Comparison of ENCODE assay signal across 23 cellular contexts in the genomic region with DNA sequence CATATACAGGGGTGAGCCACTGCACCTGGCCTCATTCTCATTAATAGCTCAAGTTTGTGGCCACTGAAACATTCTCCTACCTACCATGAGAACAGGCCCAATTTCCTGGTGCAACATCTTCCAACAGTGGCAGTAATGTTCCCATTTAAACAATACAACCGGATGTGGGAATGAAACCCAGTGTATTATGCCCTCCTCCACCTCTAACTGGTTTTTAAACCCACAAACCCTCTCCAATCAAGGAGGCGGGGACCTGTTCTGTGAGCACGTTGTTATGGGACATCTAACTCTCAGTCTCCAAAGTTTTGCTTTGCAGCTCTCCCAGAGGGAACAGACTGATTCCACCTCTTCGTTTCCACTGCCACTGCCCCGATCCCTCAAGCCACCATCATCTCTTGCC. TPM values are rescaled to one million over a fixed set of nuclear protein-coding genes. Genes with fewer than 3 reads are reported as not detected.
A peak's percentile ranks its signal among the peaks of the same experiment; 100 is the strongest.
DNase-seq lines count a peak whose midpoint lies in the region; ATAC-seq and TF ChIP-seq lines count a peak whose summit lies in the region.
"Had no signal": no experiment of that assay in that cellular context is flagged by ENCODE, and none has a peak within 500 bp of the region (broad histone marks: within the 10 kb centered on the region; RNA-seq: fewer than 3 reads in every experiment).

No MANE protein-coding gene starts in this region.

- peaks cover 54% of the 10 kb centered on the region for H3K4me1 Mint-ChIP-seq in activated CD8-positive, alpha-beta memory T cell treated with anti-CD3 and anti-CD28 coated beads, Interleukin-2, amount 10 ng/mL, durations not matched to agents 7 days and 5 days
- H3K4me1 Mint-ChIP-seq in type B pancreatic cell (ENCODE audit: unreplicated experiment) = peaks cover 46% of the 10 kb centered on the region

- H3K9me3 ChIP-seq in RWPE2 (ENCODE audit: severe bottlenecking) = no peaks in the 10 kb centered on the region
- H3K9me3 ChIP-seq: adrenal gland, thyroid gland had no signal

- no peak overlapping the region for H3K4me3 ChIP-seq in RWPE2 (ENCODE audit: severe bottlenecking)
- H3K4me3 ChIP-seq: adrenal gland, smooth muscle cell, thyroid gland had no signal

- TF ChIP-seq CTCF in RWPE2 (IDR thresholded peaks at IDR 0.05; ENCODE audit: poor library complexity, severe bottlenecking) = no peak
- no peak for TF ChIP-seq CTCF in type B pancreatic cell (conservative IDR thresholded peaks at IDR 0.05)

- peaks cover 6% of the 10 kb centered on the region for H3K4me1 ChIP-seq in RWPE2 (ENCODE audit: insufficient read depth, poor library complexity, severe bottlenecking)

- no peak for DNase-seq in activated CD8-positive, alpha-beta memory T cell treated with anti-CD3 and anti-CD28 coated beads, Interleukin-2, amount 10 ng/mL, durations not matched to agents 7 days and 5 days
- DNase-seq in activated CD8-positive, alpha-beta memory T cell treated with anti-CD3 and anti-CD28 coated beads, Interleukin-2, amount 50 U/mL, for 48 hours = no peak
- DNase-seq in RWPE2 (ENCODE audit: low spot score) = no peak
- no peak for DNase-seq in epithelial cell of prostate (ENCODE audit: low read depth, low spot score)
- DNase-seq in type B pancreatic cell (ENCODE audit: extremely low spot score, unreplicated experiment) = no peak
- no peak for DNase-seq in GM19240 (ENCODE audit: insufficient read length, low spot score)
- no peak for DNase-seq in T1000 (lab: John Stamatoyannopoulos, UW)
- DNase-seq: activated CD4-positive, alpha-beta T cell treated with anti-CD3 and anti-CD28 coated beads for 1 hour; activated CD8-positive, alpha-beta T cell treated with anti-CD3 and anti-CD28 coated beads, Interleukin-2, amount 10 ng/mL, durations not matched to agents 7 days and 5 days; activated naive CD4-positive, alpha-beta T cell; activated T-cell treated with anti-CD3 and anti-CD28 coated beads, Interleukin-2, amount 50 U/mL, for 24 hours; adrenal gland; CD8-positive, alpha-beta memory T cell; hippocampal formation; NCI-H1417 treated with DMSO at 0.1 percent for 48 hours; NCI-H524 treated with DMSO at 0.1 percent for 48 hours; stimulated activated CD4-positive, alpha-beta T cell treated with anti-CD3 and anti-CD28 coated beads, Interleukin-2, amount 100 ng/mL, for 48 hours; stimulated activated naive CD4-positive, alpha-beta T cell; thyroid gland had no signal

- no peak overlapping the region for H3K4me3 Mint-ChIP-seq in activated CD8-positive, alpha-beta memory T cell treated with anti-CD3 and anti-CD28 coated beads, Interleukin-2, amount 10 ng/mL, durations not matched to agents 7 days and 5 days
- H3K4me3 Mint-ChIP-seq in type B pancreatic cell = peak overlapping the region; percentile 57
- H3K4me3 Mint-ChIP-seq: activated CD8-positive, alpha-beta T cell treated with anti-CD3 and anti-CD28 coated beads, Interleukin-2, amount 10 ng/mL, durations not matched to agents 7 days and 5 days; activated T-cell treated with anti-CD3 and anti-CD28 coated beads, Interleukin-2, amount 50 U/mL, for 24 hours had no signal

- H3K27me3 ChIP-seq in RWPE2 (ENCODE audit: insufficient read depth, poor library complexity, severe bottlenecking) = no peaks in the 10 kb centered on the region
- H3K27me3 ChIP-seq: adrenal gland, foreskin keratinocyte, thyroid gland had no signal

- H3K27ac Mint-ChIP-seq in activated CD8-positive, alpha-beta memory T cell treated with anti-CD3 and anti-CD28 coated beads, Interleukin-2, amount 10 ng/mL, durations not matched to agents 7 days and 5 days = peak overlapping the region; percentile 8
- H3K27ac Mint-ChIP-seq in type B pancreatic cell = no peak overlapping the region
- H3K27ac Mint-ChIP-seq: activated CD8-positive, alpha-beta T cell treated with anti-CD3 and anti-CD28 coated beads, Interleukin-2, amount 10 ng/mL, durations not matched to agents 7 days and 5 days; activated T-cell treated with anti-CD3 and anti-CD28 coated beads, Interleukin-2, amount 50 U/mL, for 24 hours had no signal

- H3K9me3 Mint-ChIP-seq in activated CD8-positive, alpha-beta memory T cell treated with anti-CD3 and anti-CD28 coated beads, Interleukin-2, amount 10 ng/mL, durations not matched to agents 7 days and 5 days (ENCODE audit: low read depth) = no peaks in the 10 kb centered on the region
- H3K9me3 Mint-ChIP-seq in type B pancreatic cell = no peaks in the 10 kb centered on the region
- H3K9me3 Mint-ChIP-seq: activated T-cell treated with anti-CD3 and anti-CD28 coated beads, Interleukin-2, amount 50 U/mL, for 24 hours; CD8-positive, alpha-beta memory T cell had no signal

- no peaks in the 10 kb centered on the region; the same call in 1 of the 2 replicates for H3K36me3 ChIP-seq in RWPE2 (ENCODE audit: low read depth)
- H3K36me3 ChIP-seq: adrenal gland, thyroid gland had no signal

- CTCF ChIA-PET in activated CD8-positive, alpha-beta memory T cell treated with anti-CD3 and anti-CD28 coated beads, Interleukin-2, amount 10 ng/mL, durations not matched to agents 7 days and 5 days (lab: Charles Lee) = interaction anchor here (0.7 to 1.8 kb wide), 3 partner anchors 34 to 600 kb away, joined by 3 to 5 read pairs (median 4); no protein-coding TSS in a partner anchor

- no peaks in the 10 kb centered on the region for H3K36me3 Mint-ChIP-seq in activated CD8-positive, alpha-beta memory T cell treated with anti-CD3 and anti-CD28 coated beads, Interleukin-2, amount 10 ng/mL, durations not matched to agents 7 days and 5 days
- H3K36me3 Mint-ChIP-seq in type B pancreatic cell = peaks cover 13% of the 10 kb centered on the region

- H3K27ac ChIP-seq in RWPE2 (ENCODE audit: poor library complexity, severe bottlenecking) (peak overlapping the region; percentile 72), epithelial cell of prostate (peak overlapping the region; percentile 85)
- H3K27ac ChIP-seq: adrenal gland, foreskin keratinocyte, thyroid gland had no signal

- peaks cover 5% of the 10 kb centered on the region for H3K27me3 Mint-ChIP-seq in activated CD8-positive, alpha-beta memory T cell treated with anti-CD3 and anti-CD28 coated beads, Interleukin-2, amount 10 ng/mL, durations not matched to agents 7 days and 5 days
- H3K27me3 Mint-ChIP-seq in type B pancreatic cell = no peaks in the 10 kb centered on the region
- H3K27me3 Mint-ChIP-seq: activated T-cell treated with anti-CD3 and anti-CD28 coated beads, Interleukin-2, amount 50 U/mL, for 24 hours had no signal

- no peak for ATAC-seq in activated CD8-positive, alpha-beta memory T cell treated with anti-CD3 and anti-CD28 coated beads, Interleukin-2, amount 10 ng/mL, durations not matched to agents 7 days and 5 days
- ATAC-seq in RWPE2 (ENCODE audit: low read depth) = no peak
- ATAC-seq in HG03354 (IDR thresholded peaks at IDR 0.05; ENCODE audit: poor library complexity, severe bottlenecking, unreplicated experiment) = no peak
- ATAC-seq: activated CD8-positive, alpha-beta T cell treated with anti-CD3 and anti-CD28 coated beads, Interleukin-2, amount 10 ng/mL, durations not matched to agents 7 days and 5 days; foreskin keratinocyte; Right ventricle myocardium inferior had no signal

RNA-seq across cellular contexts. Expression of a gene that starts 2.6 kb away (rescaled TPM):
- 10 to 100 TPM; 10.9 to 15.8 TPM for total RNA-seq in activated CD8-positive, alpha-beta memory T cell treated with anti-CD3 and anti-CD28 coated beads, Interleukin-2, amount 10 ng/mL, durations not matched to agents 7 days and 5 days
- total RNA-seq in type B pancreatic cell (ENCODE audit: low replicate concordance) = 51.8 and 54.1 TPM in 2 replicates

RNA-seq across cellular contexts. Expression of a gene that starts 35.8 kb away (rescaled TPM):
- 10 to 100 TPM; 25.0 to 27.7 TPM for total RNA-seq in activated CD8-positive, alpha-beta memory T cell treated with anti-CD3 and anti-CD28 coated beads, Interleukin-2, amount 10 ng/mL, durations not matched to agents 7 days and 5 days
- total RNA-seq in type B pancreatic cell (ENCODE audit: low replicate concordance) = 37.9 and 41.8 TPM in 2 replicates

RNA-seq across cellular contexts. Expression of a gene that starts 35.8 kb away (rescaled TPM):
- 1 to 10 TPM; 6.5 to 10.0 TPM for total RNA-seq in activated CD8-positive, alpha-beta memory T cell treated with anti-CD3 and anti-CD28 coated beads, Interleukin-2, amount 10 ng/mL, durations not matched to agents 7 days and 5 days
- 11.9 and 12.7 TPM in 2 replicates for total RNA-seq in type B pancreatic cell (ENCODE audit: low replicate concordance)
